In the genomic region with DNA sequence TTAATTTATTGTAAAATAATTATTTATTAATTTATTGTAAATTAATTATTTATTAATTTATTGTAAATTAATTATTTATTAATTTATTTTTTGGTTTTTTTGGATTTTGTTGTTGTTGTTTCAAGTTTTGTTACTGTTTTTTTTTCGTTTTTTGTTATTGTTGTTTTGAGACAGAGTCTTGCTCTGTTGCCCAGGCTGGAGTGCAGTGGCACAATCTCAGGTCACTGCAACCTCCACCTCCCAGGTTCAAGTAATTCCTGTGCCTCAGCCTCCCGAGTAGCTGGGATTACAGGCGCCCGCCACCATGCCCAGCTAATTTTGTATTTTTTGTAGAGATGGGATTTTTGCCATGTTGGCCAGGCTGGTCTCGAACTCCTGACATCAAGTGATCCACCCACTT, we compare ENCODE assay signal across 3 cellular contexts. TPM values are rescaled to one million over a fixed set of nuclear protein-coding genes. Genes with fewer than 3 reads are reported as not detected.
"Had no signal": no experiment of that assay in that cellular context is flagged by ENCODE, and none has a peak within 500 bp of the region (broad histone marks: within the 10 kb centered on the region; RNA-seq: fewer than 3 reads in every experiment).

No MANE protein-coding gene starts in this region.

RNA-seq across cellular contexts. Expression of a gene that starts 52.6 kb away (rescaled TPM):
- total RNA-seq: naive thymus-derived CD8-positive, alpha-beta T cell; natural killer cell treated with Interleukin-12 subunit alpha and Interleukin-12 subunit beta and Interleukin-15 and Interleukin-18, amount 100 ng/mL, for 72 hours; smooth muscle cell had no signal
- polyA plus RNA-seq: smooth muscle cell had no signal
